ENCODE assay signal across 8 cellular contexts in genomic region chr20:47784599-47785320, GRCh38. TPM values are rescaled to one million over a fixed set of nuclear protein-coding genes. Genes with fewer than 3 reads are reported as not detected.
DNase-seq lines count a peak whose midpoint lies in the region; ATAC-seq and TF ChIP-seq lines count a peak whose summit lies in the region.

No MANE protein-coding gene starts in this region.

- H3K27ac ChIP-seq in HUES6 (ENCODE audit: low read depth, low read length): no peak overlapping the region

- no peaks in the 10 kb centered on the region for H3K9me3 ChIP-seq in BE2C
- no peaks in the 10 kb centered on the region for H3K9me3 ChIP-seq in HUES6 (ENCODE audit: control insufficient read depth, insufficient read depth, low read depth, low read length)

- peak overlapping the region; percentile 73 for H3K27ac Mint-ChIP-seq in MCF 10A (ENCODE audit: low read depth, unreplicated experiment)
- no peak overlapping the region for H3K27ac Mint-ChIP-seq in stimulated activated naive CD8-positive, alpha-beta T cell treated with anti-CD3 and anti-CD28 coated beads, Interleukin-15, amount 100 ng/mL, for 72 hours

- CTCF ChIA-PET in MCF 10A (lab: Yijun Ruan, JAX): interaction anchor here (0.7 to 3.4 kb wide), 13 partner anchors 17 to 837 kb away, joined by 3 to 36 read pairs (median 6); no protein-coding TSS in a partner anchor

- H3K4me3 Mint-ChIP-seq in MCF 10A (ENCODE audit: unreplicated experiment): peak overlapping the region; percentile 89
- peak overlapping the region in 1 of 2 donors; percentile 61 for H3K4me3 Mint-ChIP-seq in stimulated activated naive CD8-positive, alpha-beta T cell treated with anti-CD3 and anti-CD28 coated beads, Interleukin-15, amount 100 ng/mL, for 72 hours

- H3K4me1 ChIP-seq in BE2C: peaks cover 25% of the 10 kb centered on the region
- peaks cover 8% of the 10 kb centered on the region; the same call in 1 of the 2 replicates for H3K4me1 ChIP-seq in HUES6 (ENCODE audit: control insufficient read depth, insufficient read depth, low read length)

- H3K36me3 Mint-ChIP-seq in MCF 10A (ENCODE audit: insufficient read depth, unreplicated experiment): peaks cover 18% of the 10 kb centered on the region

- POLR2A ChIA-PET in MCF 10A (lab: Yijun Ruan, JAX): interaction anchor here (0.7 to 2.2 kb wide), 9 partner anchors 8 to 836 kb away, joined by 3 to 15 read pairs (median 5); no protein-coding TSS in a partner anchor

- TF ChIP-seq CTCF in BE2C (IDR thresholded peaks at IDR 0.05; ENCODE audit: low read depth, low read length) (peak; percentile 42; the same call in 1 of the 2 replicates), MCF 10A (IDR thresholded peaks at IDR 0.05; ENCODE audit: unreplicated experiment) (no peak), kidney epithelial cell (IDR thresholded peaks at IDR 0.05; ENCODE audit: insufficient read depth, low read length, poor library complexity, severe bottlenecking) (peak; percentile 44)

- H3K27me3 ChIP-seq in BE2C (no peaks in the 10 kb centered on the region), HUES6 (ENCODE audit: control insufficient read depth, insufficient read depth, low read length) (peaks cover 31% of the 10 kb centered on the region), kidney epithelial cell (ENCODE audit: control insufficient read depth, insufficient read depth, low read length) (no peaks in the 10 kb centered on the region)

- no peaks in the 10 kb centered on the region for H3K27me3 Mint-ChIP-seq in MCF 10A (ENCODE audit: insufficient read depth, unreplicated experiment)
- H3K27me3 Mint-ChIP-seq in stimulated activated naive CD8-positive, alpha-beta T cell treated with anti-CD3 and anti-CD28 coated beads, Interleukin-15, amount 100 ng/mL, for 72 hours: peaks cover 69% of the 10 kb centered on the region

- peaks cover 39% of the 10 kb centered on the region for H3K4me1 Mint-ChIP-seq in MCF 10A (ENCODE audit: insufficient read depth, unreplicated experiment)
- peaks cover 20% of the 10 kb centered on the region for H3K4me1 Mint-ChIP-seq in stimulated activated naive CD8-positive, alpha-beta T cell treated with anti-CD3 and anti-CD28 coated beads, Interleukin-15, amount 100 ng/mL, for 72 hours

- H3K9me3 Mint-ChIP-seq in MCF 10A (ENCODE audit: unreplicated experiment): no peaks in the 10 kb centered on the region
- H3K9me3 Mint-ChIP-seq in stimulated activated naive CD8-positive, alpha-beta T cell treated with anti-CD3 and anti-CD28 coated beads, Interleukin-15, amount 100 ng/mL, for 72 hours: no peaks in the 10 kb centered on the region

- peak; percentile 59 for DNase-seq in BE2C
- DNase-seq in MCF 10A (ENCODE audit: unreplicated experiment): peak; percentile 44
- DNase-seq in kidney epithelial cell (ENCODE audit: low read depth): no peak
- no peak for DNase-seq in stimulated activated naive CD8-positive, alpha-beta T cell treated with anti-CD3 and anti-CD28 coated beads, Interleukin-15, amount 100 ng/mL, for 72 hours
- DNase-seq in midbrain (lab: John Stamatoyannopoulos, UW): no peak
- DNase-seq in GM19240 (ENCODE audit: insufficient read length, low spot score): no peak
- DNase-seq in T-helper 1 cell: no peak

- peak overlapping the region; percentile 66 for H3K9ac ChIP-seq in HUES6 (ENCODE audit: low read length)

- H3K36me3 ChIP-seq in BE2C (no peaks in the 10 kb centered on the region; the same call in 1 of the 2 replicates), HUES6 (ENCODE audit: control insufficient read depth, insufficient read depth, low read length) (no peaks in the 10 kb centered on the region), kidney epithelial cell (ENCODE audit: control insufficient read depth, insufficient read depth, low read length) (no peaks in the 10 kb centered on the region)

- intact Hi-C loops in MCF 10A (cut with micrococcal nuclease): loop anchor here (1.0 to 5.0 kb wide), 2 partner anchors 59 to 107 kb away; no protein-coding TSS in a partner anchor

- H3K4me3 ChIP-seq in BE2C (ENCODE audit: low read depth, low read length): peak overlapping the region; percentile 92
- H3K4me3 ChIP-seq in HUES6 (ENCODE audit: low read depth, low read length): peak overlapping the region; percentile 83
- peak overlapping the region; percentile 77 for H3K4me3 ChIP-seq in kidney epithelial cell (ENCODE audit: low read depth, low read length)

- peak; percentile 49 for ATAC-seq in stimulated activated naive CD8-positive, alpha-beta T cell treated with anti-CD3 and anti-CD28 coated beads, Interleukin-15, amount 100 ng/mL, for 72 hours

- no TSS peak for BruUV-seq in MCF 10A (replicated peaks; lab: Mats Ljungman, UMichigan)

RNA-seq across cellular contexts. Expression of gene SULF2, which starts 0.5 kb away (rescaled TPM):
- polyA plus RNA-seq in BE2C (2012; ENCODE audit: insufficient read depth, insufficient read length, low read depth): 95.1 TPM
- total RNA-seq in MCF 10A (2022) (68.7 and 82.2 TPM in 2 replicates), kidney epithelial cell (78.2 and 80.8 TPM in 2 replicates)

Comparison
In these comparisons a context has a peak if more than half of its experiments do, and no peak if none do; other contexts are left out.
1. DNase-seq: peak in BE2C (single experiment) and MCF 10A (single experiment); none in kidney epithelial cell (single experiment), stimulated activated naive CD8-positive, alpha-beta T cell treated with anti-CD3 and anti-CD28 coated beads, Interleukin-15, amount 100 ng/mL, for 72 hours (0 of 2), midbrain (single experiment), GM19240 (single experiment) and T-helper 1 cell (0 of 5).
2. Peak in every context shown above with its lines, with median percentiles within 50 percentile points of each other: H3K4me3 ChIP-seq.